Comparison of ENCODE assay signal across 1 cellular context in the genomic region with DNA sequence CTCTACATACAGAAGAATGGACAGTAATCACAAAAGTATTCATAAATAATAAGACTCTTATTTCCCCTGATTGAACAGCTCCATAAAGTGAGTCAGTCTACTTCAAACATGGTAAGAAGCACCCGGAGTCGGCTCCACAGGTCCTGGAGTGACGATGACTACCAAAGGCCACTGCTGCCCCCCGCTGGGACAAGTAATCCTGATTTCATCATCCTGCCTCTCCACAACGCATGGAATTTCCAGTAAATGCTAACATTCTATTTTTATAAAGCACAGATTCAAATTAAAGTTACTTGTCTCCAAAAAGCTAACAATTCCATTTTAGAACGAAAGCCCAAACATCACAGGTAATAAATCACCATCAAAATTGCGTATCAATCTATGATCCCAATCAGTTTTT.
A peak's percentile ranks its signal among the peaks of the same experiment; 100 is the strongest.
TF ChIP-seq lines count a peak whose summit lies in the region.

No MANE protein-coding gene starts in this region.

TF ChIP-seq in IMR-90, 13 proteins besides CTCF, POLR2A, EP300 and RAD21 (continued from another document):
- peak; percentile 65 for TF ChIP-seq SMC3 (IDR thresholded peaks at IDR 0.05; ENCODE audit: low read depth, low read length)
- peak; percentile 31 for TF ChIP-seq FOS (IDR thresholded peaks at IDR 0.05; ENCODE audit: low read depth, low read length)
- TF ChIP-seq, protein P1, sequence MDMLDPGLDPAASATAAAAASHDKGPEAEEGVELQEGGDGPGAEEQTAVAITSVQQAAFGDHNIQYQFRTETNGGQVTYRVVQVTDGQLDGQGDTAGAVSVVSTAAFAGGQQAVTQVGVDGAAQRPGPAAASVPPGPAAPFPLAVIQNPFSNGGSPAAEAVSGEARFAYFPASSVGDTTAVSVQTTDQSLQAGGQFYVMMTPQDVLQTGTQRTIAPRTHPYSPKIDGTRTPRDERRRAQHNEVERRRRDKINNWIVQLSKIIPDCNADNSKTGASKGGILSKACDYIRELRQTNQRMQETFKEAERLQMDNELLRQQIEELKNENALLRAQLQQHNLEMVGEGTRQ (IDR thresholded peaks at IDR 0.05; ENCODE audit: low read depth, low read length): no peak
- TF ChIP-seq MAZ (IDR thresholded peaks at IDR 0.05; ENCODE audit: borderline replicate concordance, low read depth, low read length): 0 out of 2 replicates have a peak, but pooled peaks have one; percentile 32
